Comparison of ENCODE assay signal across 1 cellular context in genomic region chr15:84604804-84605203, GRCh38.
TF ChIP-seq lines count a peak whose summit lies in the region.

No MANE protein-coding gene starts in this region.

TF ChIP-seq in GM12891, 5 proteins besides CTCF, POLR2A, EP300 and RAD21:
- TF ChIP-seq PAX5 (IDR thresholded peaks at IDR 0.05; ENCODE audit: insufficient read depth, low read length, severe bottlenecking) (no peak), POU2F2 (IDR thresholded peaks at IDR 0.05; ENCODE audit: low read depth, low read length) (no peak), POLR2AphosphoS5 (IDR thresholded peaks at IDR 0.05; ENCODE audit: low read depth, low read length) (no peak), SPI1 (IDR thresholded peaks at IDR 0.05; ENCODE audit: low read depth, low read length) (no peak)
